12 cellular contexts compared by ENCODE assay signal in the genomic region with DNA sequence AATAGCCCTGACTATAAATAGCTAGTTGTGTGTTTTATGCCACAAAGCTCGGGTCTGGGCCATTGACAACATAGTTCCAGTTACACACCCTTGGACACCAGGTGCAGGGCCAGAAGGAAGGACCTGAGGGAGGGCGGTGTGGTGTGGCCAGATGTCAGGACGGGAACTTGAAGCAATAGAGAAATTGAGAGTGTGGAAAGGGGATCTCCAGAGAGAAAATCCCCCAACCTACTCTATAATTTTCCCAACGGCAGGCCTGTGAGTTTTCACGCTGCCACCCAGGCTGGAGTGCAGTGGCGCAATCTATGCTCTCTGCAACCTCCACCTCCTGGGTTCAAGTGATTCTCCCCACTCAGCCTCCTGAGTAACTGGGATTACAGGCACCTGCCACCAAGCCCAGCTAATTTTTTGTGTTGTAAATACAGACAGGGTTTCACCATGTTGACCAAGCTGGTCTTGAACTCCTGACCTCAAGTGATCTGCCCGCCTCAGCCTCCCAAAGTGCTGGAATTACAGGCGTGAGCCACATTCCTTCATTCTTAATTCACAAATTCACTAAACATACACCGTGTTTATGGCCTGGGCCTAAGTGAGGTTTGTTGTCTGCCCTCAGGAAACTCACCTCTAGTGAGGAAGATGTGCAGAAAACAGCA.
DNase-seq lines count a peak whose midpoint lies in the region; ATAC-seq, FAIRE-seq and TF ChIP-seq lines count a peak whose summit lies in the region.
"Had no signal": no experiment of that assay in that cellular context is flagged by ENCODE, and none has a peak within 500 bp of the region (broad histone marks: within the 10 kb centered on the region; RNA-seq: fewer than 3 reads in every experiment).

No MANE protein-coding gene starts in this region.

- TF ChIP-seq CTCF in foreskin fibroblast (IDR thresholded peaks at IDR 0.05; ENCODE audit: low read depth, low read length), result no peak

- no peak overlapping the region for H3K4me3 ChIP-seq in foreskin fibroblast (ENCODE audit: low read depth in 1 of 2, low read length in 2 of 2)
- H3K4me3 ChIP-seq: dorsolateral prefrontal cortex, heart left ventricle, right lobe of liver had no signal

- peak; percentile 55 for ATAC-seq in HG02571 (IDR thresholded peaks at IDR 0.05; ENCODE audit: unreplicated experiment)

- intact Hi-C loops in posterior vena cava (cut with DNase I), result no loop called here

- peak; percentile 96 for FAIRE-seq in GM18507 (lab: Jason Lieb, UNC)

- peak; percentile 28 for DNase-seq in GM18507 (ENCODE audit: extremely low spot score, insufficient read length, low read depth)
- DNase-seq in NCI-H69 (lab: John Stamatoyannopoulos, UW), result peak; percentile 72
- DNase-seq in posterior vena cava (ENCODE audit: low spot score), result peak; percentile 55
- DNase-seq in activated CD8-positive, alpha-beta memory T cell treated with anti-CD3 and anti-CD28 coated beads, Interleukin-2, amount 50 U/mL, for 4 hours, result no peak
- DNase-seq in ecto neural progenitor cell (ENCODE audit: low spot score), result no peak
- no peak for DNase-seq in stimulated activated CD4-positive, alpha-beta T cell treated with anti-CD3 and anti-CD28 coated beads, Interleukin-15, amount 100 ng/mL, for 24 hours
- DNase-seq in foreskin fibroblast, result no peak
- DNase-seq: NCI-H146 had no signal

Comparison
In these comparisons a context has a peak if more than half of its experiments do, and no peak if none do; other contexts are left out.
1. DNase-seq: peak in GM18507 (single experiment), NCI-H69 (single experiment) and posterior vena cava (single experiment); none in activated CD8-positive, alpha-beta memory T cell treated with anti-CD3 and anti-CD28 coated beads, Interleukin-2, amount 50 U/mL, for 4 hours (single experiment), ecto neural progenitor cell (single experiment), stimulated activated CD4-positive, alpha-beta T cell treated with anti-CD3 and anti-CD28 coated beads, Interleukin-15, amount 100 ng/mL, for 24 hours (single experiment) and foreskin fibroblast (0 of 2).